ENCODE assay signal across 1 cellular context in genomic region chr1:220772846-220773245, GRCh38.
TF ChIP-seq lines count a peak whose summit lies in the region.

No MANE protein-coding gene starts in this region.

TF ChIP-seq in HepG2, 621 proteins besides CTCF, POLR2A, EP300 and RAD21 (continued from another document):
- TF ChIP-seq ZNF224 (CRISPR knock-in tag; IDR thresholded peaks at IDR 0.05) (no peak), FOXO4 (CRISPR knock-in tag; conservative IDR thresholded peaks at IDR 0.05) (no peak), ZNF670 (CRISPR knock-in tag; IDR thresholded peaks at IDR 0.05; ENCODE audit: borderline replicate concordance) (no peak), ZNF296 (CRISPR knock-in tag; conservative IDR thresholded peaks at IDR 0.05) (no peak)
